1 cellular context compared by ENCODE assay signal in genomic region chr1:78047631-78048030, GRCh38.
TF ChIP-seq lines count a peak whose summit lies in the region.

No MANE protein-coding gene starts in this region.

TF ChIP-seq in HepG2, 621 proteins besides CTCF, POLR2A, EP300 and RAD21:
- TF ChIP-seq ZNF777 (CRISPR knock-in tag; IDR thresholded peaks at IDR 0.05) (no peak), NR2F6 (IDR thresholded peaks at IDR 0.05) (peak; percentile 18; the same call in 1 of the 2 replicates), NR2F6 (CRISPR knock-in tag; IDR thresholded peaks at IDR 0.05) (no peak)
- TF ChIP-seq, protein P1, sequence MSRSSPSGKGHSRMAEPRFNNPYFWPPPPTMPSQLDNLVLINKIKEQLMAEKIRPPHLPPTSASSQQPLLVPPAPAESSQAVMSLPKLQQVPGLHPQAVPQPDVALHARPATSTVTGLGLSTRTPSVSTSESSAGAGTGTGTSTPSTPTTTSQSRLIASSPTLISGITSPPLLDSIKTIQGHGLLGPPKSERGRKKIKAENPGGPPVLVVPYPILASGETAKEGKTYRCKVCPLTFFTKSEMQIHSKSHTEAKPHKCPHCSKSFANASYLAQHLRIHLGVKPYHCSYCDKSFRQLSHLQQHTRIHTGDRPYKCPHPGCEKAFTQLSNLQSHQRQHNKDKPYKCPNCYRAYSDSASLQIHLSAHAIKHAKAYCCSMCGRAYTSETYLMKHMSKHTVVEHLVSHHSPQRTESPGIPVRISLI (CRISPR knock-in tag; IDR thresholded peaks at IDR 0.05; ENCODE audit: borderline replicate concordance) = peak; percentile 63; the same call in 1 of the 2 replicates
